8 cellular contexts compared by ENCODE assay signal in the genomic region with DNA sequence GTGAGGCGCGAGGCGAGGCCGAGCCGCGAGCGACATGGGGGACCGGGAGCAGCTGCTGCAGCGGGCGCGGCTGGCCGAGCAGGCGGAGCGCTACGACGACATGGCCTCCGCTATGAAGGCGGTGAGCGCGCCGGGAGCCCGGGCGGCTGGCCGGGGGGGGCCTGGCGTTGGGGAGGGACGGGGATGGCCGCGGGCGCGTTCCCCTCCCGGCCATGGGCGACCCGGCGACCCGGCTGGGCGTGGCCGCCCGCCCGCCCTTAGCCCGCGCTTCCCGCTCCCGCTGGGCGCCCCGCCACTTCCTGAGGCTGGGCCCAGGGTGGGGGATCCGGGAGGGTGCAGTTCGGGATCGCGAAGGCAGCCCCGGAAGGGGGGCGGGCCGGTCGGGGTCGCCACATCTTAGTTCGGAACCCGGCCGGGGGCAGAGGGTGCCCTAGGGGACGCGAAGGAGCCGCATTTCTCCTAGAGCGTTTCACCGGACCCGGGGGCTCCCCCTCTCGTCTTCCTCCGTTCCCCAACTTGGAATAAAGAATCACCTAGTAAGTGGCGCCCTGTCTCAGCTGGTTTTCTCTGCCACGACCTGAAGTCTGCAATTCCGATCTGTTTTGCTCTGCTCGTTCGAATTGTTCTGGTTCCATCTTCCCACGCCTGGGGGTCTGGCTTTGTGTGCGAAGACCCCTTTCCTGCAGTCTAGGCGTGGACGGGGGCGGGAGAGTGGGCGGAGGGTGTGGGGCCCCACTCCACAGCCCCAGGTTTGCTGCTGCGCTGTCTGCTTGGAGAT. TPM values are rescaled to one million over a fixed set of nuclear protein-coding genes. Genes with fewer than 3 reads are reported as not detected.
DNase-seq lines count a peak whose midpoint lies in the region; ATAC-seq, FAIRE-seq and TF ChIP-seq lines count a peak whose summit lies in the region.

No MANE protein-coding gene starts in this region.

- no peak for TF ChIP-seq CTCF in pancreas (IDR thresholded peaks at IDR 0.05)

- H3K36me3 Mint-ChIP-seq in activated T-cell treated with anti-CD3 and anti-CD28 coated beads, Interleukin-2, amount 50 U/mL, for 72 hours (ENCODE audit: insufficient read depth in 2 of 2), result peaks cover 3% of the 10 kb centered on the region in 2 donors

- peaks cover 30% of the 10 kb centered on the region for H3K4me1 Mint-ChIP-seq in activated T-cell treated with anti-CD3 and anti-CD28 coated beads, Interleukin-2, amount 50 U/mL, for 72 hours (ENCODE audit: low read depth)

- ATAC-seq in GM21737 (IDR thresholded peaks at IDR 0.05; ENCODE audit: unreplicated experiment) (peak; percentile 24), pancreas (peak; percentile 23 to 44 (median 36))
- ATAC-seq in activated T-cell treated with anti-CD3 and anti-CD28 coated beads, Interleukin-2, amount 50 U/mL, for 72 hours (replicated peaks in 1 of 2), result peak; percentile 20 to 52

- no peak overlapping the region for H3K27ac Mint-ChIP-seq in activated T-cell treated with anti-CD3 and anti-CD28 coated beads, Interleukin-2, amount 50 U/mL, for 72 hours

- H3K36me3 ChIP-seq in ES-I3 (ENCODE audit: insufficient read depth, low read length), result peaks cover 13% of the 10 kb centered on the region
- peaks cover 14% of the 10 kb centered on the region; the same call in 1 of the 2 replicates for H3K36me3 ChIP-seq in Karpas-422 (ENCODE audit: insufficient read depth, low read length)
- H3K36me3 ChIP-seq in pancreas, result no peaks in the 10 kb centered on the region

- H3K27me3 ChIP-seq in Karpas-422 (ENCODE audit: low read length) (no peaks in the 10 kb centered on the region), pancreas (no peaks in the 10 kb centered on the region)

- H3K9me3 ChIP-seq in ES-I3 (ENCODE audit: control insufficient read depth, insufficient read depth, low read length), result no peaks in the 10 kb centered on the region
- H3K9me3 ChIP-seq in Karpas-422 (ENCODE audit: low read length), result no peaks in the 10 kb centered on the region
- H3K9me3 ChIP-seq in pancreas, result no peaks in the 10 kb centered on the region

- H3K9ac ChIP-seq in ES-I3 (ENCODE audit: low read depth, low read length), result peak overlapping the region; percentile 86
- H3K9ac ChIP-seq in Karpas-422 (ENCODE audit: low read length), result peak overlapping the region; percentile 81

- WGBS in pancreas, 2 donors, result 1% methylated on average over 37 to 76 of the region's 77 CpGs

- H2AFZ ChIP-seq in Karpas-422 (ENCODE audit: low read length), result no peak overlapping the region

- H3K79me2 ChIP-seq in Karpas-422 (ENCODE audit: low read length), result peaks cover 52% of the 10 kb centered on the region

- H3K9me2 ChIP-seq in Karpas-422 (replicated peaks; ENCODE audit: insufficient read depth, low read length), result no peaks in the 10 kb centered on the region

- FAIRE-seq in pancreas (lab: Jason Lieb, UNC), result no peak

- H3K27ac ChIP-seq in Karpas-422 (ENCODE audit: low read length), result peak overlapping the region; percentile 69
- peak overlapping the region; percentile 83 to 94 (median 91) for H3K27ac ChIP-seq in pancreas

- peak overlapping the region; percentile 47 to 97 for H3K4me3 Mint-ChIP-seq in activated T-cell treated with anti-CD3 and anti-CD28 coated beads, Interleukin-2, amount 50 U/mL, for 72 hours

- no peaks in the 10 kb centered on the region for H4K20me1 ChIP-seq in Karpas-422 (ENCODE audit: insufficient read depth, low read depth, low read length)

- DNase-seq in Karpas-422 (no peak), head of caudate nucleus (peak in 35 of 42 donors; percentile 18 to 76 (median 54)), pancreas (peak in 4 of 6 donors; percentile 45 to 82 (median 56)), pons (ENCODE audit: low spot score) (no peak), MV-4-11 (lab: John Stamatoyannopoulos, UW) (no peak)
- DNase-seq in activated T-cell treated with anti-CD3 and anti-CD28 coated beads, Interleukin-2, amount 50 U/mL, for 72 hours, result peak; percentile 33 to 58

- peak overlapping the region; percentile 81 for H3K4me3 ChIP-seq in Karpas-422 (ENCODE audit: low read length)
- peak overlapping the region; percentile 83 to 97 (median 89) for H3K4me3 ChIP-seq in pancreas

- intact Hi-C loops in head of caudate nucleus (cut with DNase I), result loop anchor here (10.0 kb wide), 3 partner anchors 50 to 450 kb away; a partner anchor contains a TSS
- intact Hi-C loops in pancreas (cut with DNase I), result no loop called here

- no peaks in the 10 kb centered on the region for H3K9me3 Mint-ChIP-seq in activated T-cell treated with anti-CD3 and anti-CD28 coated beads, Interleukin-2, amount 50 U/mL, for 72 hours

- peaks cover 12% of the 10 kb centered on the region; the same call in 1 of the 2 replicates for H3K4me1 ChIP-seq in ES-I3 (ENCODE audit: insufficient read depth, low read length)
- peaks cover 29% of the 10 kb centered on the region for H3K4me1 ChIP-seq in Karpas-422 (ENCODE audit: low read length)
- peaks cover 11 to 21% (median 17%) of the 10 kb centered on the region in 3 donors for H3K4me1 ChIP-seq in pancreas

- H3K27me3 Mint-ChIP-seq in activated T-cell treated with anti-CD3 and anti-CD28 coated beads, Interleukin-2, amount 50 U/mL, for 72 hours (ENCODE audit: low read depth), result no peaks in the 10 kb centered on the region

- H3K4me2 ChIP-seq in Karpas-422 (ENCODE audit: low read depth, low read length, poor library complexity, severe bottlenecking), result peak overlapping the region; percentile 86

RNA-seq across cellular contexts. Expression of a gene that starts 0.6 kb away (rescaled TPM):
- 38.5 and 51.7 TPM in 2 replicates for total RNA-seq in Karpas-422 (2014; rRNA removed; shearing (Covaris generic); ENCODE audit: low replicate concordance)
- 10 to 100 TPM; 74.2 to 76.8 TPM for total RNA-seq in activated T-cell treated with anti-CD3 and anti-CD28 coated beads, Interleukin-2, amount 50 U/mL, for 72 hours
- total RNA-seq in pancreas, result 100 to 1,000 TPM in 1 of 6 donors, 10 to 100 TPM in 5; 40.2 to 106 (median 48.0) TPM
- polyA plus RNA-seq in pancreas, result 10 to 100 TPM; 41.3 to 62.2 TPM

Comparison
In these comparisons a context has a peak if more than half of its experiments do, and no peak if none do; other contexts are left out.
1. DNase-seq: peak in activated T-cell treated with anti-CD3 and anti-CD28 coated beads, Interleukin-2, amount 50 U/mL, for 72 hours (2 of 2), head of caudate nucleus (35 of 42) and pancreas (4 of 6); none in Karpas-422 (single experiment), pons (single experiment) and MV-4-11 (single experiment).
2. Peak in every context shown above with its lines, with median percentiles within 50 percentile points of each other: ATAC-seq.